12 cellular contexts compared by ENCODE assay signal in genomic region chr6:51678905-51679620, GRCh38.
A peak's percentile ranks its signal among the peaks of the same experiment; 100 is the strongest.
DNase-seq lines count a peak whose midpoint lies in the region; ATAC-seq, FAIRE-seq and TF ChIP-seq lines count a peak whose summit lies in the region.
"Had no signal": no experiment of that assay in that cellular context is flagged by ENCODE, and none has a peak within 500 bp of the region (broad histone marks: within the 10 kb centered on the region; RNA-seq: fewer than 3 reads in every experiment).

No MANE protein-coding gene starts in this region.

- CTCF ChIA-PET in activated naive CD4-positive, alpha-beta T cell treated with anti-CD3 and anti-CD28 coated beads for 36 hours (lab: Charles Lee): no interaction called here
- CTCF ChIA-PET in GM10248 (lab: Yijun Ruan, JAX): interaction anchor here (1.2 kb wide), 1 partner anchor 35 kb away, joined by 3 read pairs; no protein-coding TSS in a partner anchor

- H3K4me3 Mint-ChIP-seq in activated naive CD4-positive, alpha-beta T cell treated with anti-CD3 and anti-CD28 coated beads for 36 hours: no peak overlapping the region
- H3K4me3 Mint-ChIP-seq: nephron had no signal

- H3K9me3 ChIP-seq in Peyer's patch: no peaks in the 10 kb centered on the region
- H3K9me3 ChIP-seq: BLaER1 treated with 17β-estradiol and CSF1 and Interleukin-3, amounts not matched to agents 10 nM and 100 nM had no signal

- ATAC-seq in GM19468 (IDR thresholded peaks at IDR 0.05; ENCODE audit: extremely low read depth, unreplicated experiment) (peak; percentile 61), HG03159 (IDR thresholded peaks at IDR 0.05; ENCODE audit: unreplicated experiment) (peak; percentile 77), esophagus mucosa (no peak)

- H3K27me3 Mint-ChIP-seq in activated naive CD4-positive, alpha-beta T cell treated with anti-CD3 and anti-CD28 coated beads for 36 hours (ENCODE audit: low read depth): peaks cover 3% of the 10 kb centered on the region

- H3K4me3 ChIP-seq in bronchial epithelial cell (ENCODE audit: low read depth, low read length): no peak overlapping the region
- no peak overlapping the region for H3K4me3 ChIP-seq in Peyer's patch
- H3K4me3 ChIP-seq: BLaER1 treated with 17β-estradiol and CSF1 and Interleukin-3, amounts not matched to agents 10 nM and 100 nM had no signal

- H3K4me1 Mint-ChIP-seq in activated naive CD4-positive, alpha-beta T cell treated with anti-CD3 and anti-CD28 coated beads for 36 hours (ENCODE audit: low read depth): no peaks in the 10 kb centered on the region
- H3K4me1 Mint-ChIP-seq: nephron had no signal

- TF ChIP-seq POLR2A in Peyer's patch (IDR thresholded peaks at IDR 0.05): no peak

- no peaks in the 10 kb centered on the region for H3K36me3 Mint-ChIP-seq in activated naive CD4-positive, alpha-beta T cell treated with anti-CD3 and anti-CD28 coated beads for 36 hours (ENCODE audit: low read depth)

- no peaks in the 10 kb centered on the region for H3K36me3 ChIP-seq in bronchial epithelial cell (ENCODE audit: control insufficient read depth, insufficient read depth, low read length)
- H3K36me3 ChIP-seq in Peyer's patch: no peaks in the 10 kb centered on the region
- H3K36me3 ChIP-seq: BLaER1 treated with 17β-estradiol and CSF1 and Interleukin-3, amounts not matched to agents 10 nM and 100 nM had no signal

- no peaks in the 10 kb centered on the region for H3K4me1 ChIP-seq in Peyer's patch

- intact Hi-C loops in activated naive CD4-positive, alpha-beta T cell treated with anti-CD3 and anti-CD28 coated beads for 36 hours (cut with micrococcal nuclease): no loop called here

- no peaks in the 10 kb centered on the region for H3K27me3 ChIP-seq in bronchial epithelial cell (ENCODE audit: control insufficient read depth, insufficient read depth, low read length)
- no peaks in the 10 kb centered on the region for H3K27me3 ChIP-seq in Peyer's patch
- H3K27me3 ChIP-seq: BLaER1 treated with 17β-estradiol and CSF1 and Interleukin-3, amounts not matched to agents 10 nM and 100 nM had no signal

- FAIRE-seq in bronchial epithelial cell (lab: Jason Lieb, UNC): no peak
- FAIRE-seq: H1 had no signal

- DNase-seq in DMS53 treated with DMSO at 0.1 percent for 48 hours (lab: John Stamatoyannopoulos, UW; ENCODE audit: unreplicated experiment) (peak; percentile 86), bronchial epithelial cell (ENCODE audit: low read depth) (peak; percentile 77), Peyer's patch (no peak), GM10248 (ENCODE audit: extremely low spot score) (no peak)
- no peak for DNase-seq in activated naive CD4-positive, alpha-beta T cell treated with anti-CD3 and anti-CD28 coated beads for 36 hours
- DNase-seq: NCI-H1436 had no signal

- H3K27ac ChIP-seq in Peyer's patch: no peak overlapping the region
- H3K27ac ChIP-seq: BLaER1 treated with 17β-estradiol and CSF1 and Interleukin-3, amounts not matched to agents 10 nM and 100 nM had no signal

- H3K27ac Mint-ChIP-seq in activated naive CD4-positive, alpha-beta T cell treated with anti-CD3 and anti-CD28 coated beads for 36 hours: no peak overlapping the region

- H3K9me3 Mint-ChIP-seq in activated naive CD4-positive, alpha-beta T cell treated with anti-CD3 and anti-CD28 coated beads for 36 hours: no peaks in the 10 kb centered on the region
- H3K9me3 Mint-ChIP-seq: nephron had no signal

- TF ChIP-seq CTCF in bronchial epithelial cell (IDR thresholded peaks at IDR 0.05; ENCODE audit: insufficient read depth, low read length, severe bottlenecking): no peak
- no peak for TF ChIP-seq CTCF in Peyer's patch (IDR thresholded peaks at IDR 0.05)
- TF ChIP-seq CTCF in GM10248 (IDR thresholded peaks at IDR 0.05; ENCODE audit: control extremely low read depth, extremely low read depth, low read depth, missing control alignments): no peak

- POLR2A ChIA-PET in GM10248 (lab: Yijun Ruan, JAX): no interaction called here

Comparison
In these comparisons a context has a peak if more than half of its experiments do, and no peak if none do; other contexts are left out.
1. DNase-seq: peak in DMS53 treated with DMSO at 0.1 percent for 48 hours (single experiment) and bronchial epithelial cell (single experiment); none in Peyer's patch (0 of 3), activated naive CD4-positive, alpha-beta T cell treated with anti-CD3 and anti-CD28 coated beads for 36 hours (single experiment) and GM10248 (single experiment).